ENCODE assay signal across 40 cellular contexts in genomic region chr17:78469443-78469842, GRCh38.
"Had no signal": no experiment of that assay in that cellular context is flagged by ENCODE, and none has a peak within 500 bp of the region (broad histone marks: within the 10 kb centered on the region; RNA-seq: fewer than 3 reads in every experiment).

No MANE protein-coding gene starts in this region.

- H3K36me3 Mint-ChIP-seq: activated naive CD4-positive, alpha-beta T cell treated with anti-CD3 and anti-CD28 coated beads, Interleukin-2, amount 10 ng/mL, durations not matched to agents 7 days and 5 days; activated naive CD4-positive, alpha-beta T cell treated with anti-CD3 and anti-CD28 coated beads, Interleukin-2, amount 50 U/mL, for 24 hours; activated naive CD4-positive, alpha-beta T cell treated with anti-CD3 and anti-CD28 coated beads, Interleukin-2, amount 50 U/mL, for 72 hours; activated naive CD8-positive, alpha-beta T cell; activated naive CD8-positive, alpha-beta T cell treated with anti-CD3 and anti-CD28 coated beads for 36 hours; activated naive CD8-positive, alpha-beta T cell treated with anti-CD3 and anti-CD28 coated beads, Interleukin-2, amount 10 ng/mL, durations not matched to agents 7 days and 5 days; brain had no signal

- H3K4me3 Mint-ChIP-seq: activated naive CD4-positive, alpha-beta T cell treated with anti-CD3 and anti-CD28 coated beads for 36 hours; activated naive CD4-positive, alpha-beta T cell treated with anti-CD3 and anti-CD28 coated beads, Interleukin-2, amount 10 ng/mL, durations not matched to agents 7 days and 5 days; activated naive CD4-positive, alpha-beta T cell treated with anti-CD3 and anti-CD28 coated beads, Interleukin-2, amount 50 U/mL, for 24 hours; activated naive CD8-positive, alpha-beta T cell; activated naive CD8-positive, alpha-beta T cell treated with anti-CD3 and anti-CD28 coated beads for 36 hours; activated naive CD8-positive, alpha-beta T cell treated with anti-CD3 and anti-CD28 coated beads, Interleukin-2, amount 10 ng/mL, durations not matched to agents 7 days and 5 days; activated naive CD8-positive, alpha-beta T cell treated with anti-CD3 and anti-CD28 coated beads, Interleukin-2, amount 50 U/mL, for 24 hours; activated T-cell treated with anti-CD3 and anti-CD28 coated beads, Interleukin-2, amount 50 U/mL, for 24 hours; activated T-cell treated with anti-CD3 and anti-CD28 coated beads, Interleukin-2, amount 50 U/mL, for 4 hours; activated T-cell treated with anti-CD3 and anti-CD28 coated beads, Interleukin-2, amount 50 U/mL, for 72 hours; activated T-helper 1 cell treated with anti-CD3 and anti-CD28 coated beads, Interleukin-12 subunit alpha, Interleukin-12 subunit beta, Interleukin-2, Interleukin-4 antibody, amounts not matched to agents 30 ng/mL and 10 ng/mL and 1 ng/mL, durations not matched to agents 14 hours and 24 hours and 36 hours; activated T-helper 17 cell treated with anti-CD3 and anti-CD28 coated beads, Interleukin-2, amount 50 U/mL, for 72 hours; brain; central memory CD8-positive, alpha-beta T cell had no signal

- H3K27me3 Mint-ChIP-seq: activated naive CD4-positive, alpha-beta T cell treated with anti-CD3 and anti-CD28 coated beads, Interleukin-2, amount 50 U/mL, for 24 hours; activated naive CD8-positive, alpha-beta T cell; activated T-helper 17 cell treated with anti-CD3 and anti-CD28 coated beads, Interleukin-2, amount 50 U/mL, for 72 hours; central memory CD8-positive, alpha-beta T cell had no signal

- H3K9me3 Mint-ChIP-seq: activated naive CD4-positive, alpha-beta T cell treated with anti-CD3 and anti-CD28 coated beads for 36 hours; activated naive CD4-positive, alpha-beta T cell treated with anti-CD3 and anti-CD28 coated beads, Interleukin-2, amount 10 ng/mL, durations not matched to agents 7 days and 5 days; activated naive CD4-positive, alpha-beta T cell treated with anti-CD3 and anti-CD28 coated beads, Interleukin-2, amount 50 U/mL, for 24 hours; activated naive CD4-positive, alpha-beta T cell treated with anti-CD3 and anti-CD28 coated beads, Interleukin-2, amount 50 U/mL, for 72 hours; activated naive CD8-positive, alpha-beta T cell treated with anti-CD3 and anti-CD28 coated beads for 36 hours; activated naive CD8-positive, alpha-beta T cell treated with anti-CD3 and anti-CD28 coated beads, Interleukin-2, amount 10 ng/mL, durations not matched to agents 7 days and 5 days; activated naive CD8-positive, alpha-beta T cell treated with anti-CD3 and anti-CD28 coated beads, Interleukin-2, amount 50 U/mL, for 24 hours; activated T-cell treated with anti-CD3 and anti-CD28 coated beads, Interleukin-2, amount 50 U/mL, for 4 hours; activated T-cell treated with anti-CD3 and anti-CD28 coated beads, Interleukin-2, amount 50 U/mL, for 72 hours; activated T-helper 1 cell treated with anti-CD3 and anti-CD28 coated beads, Interleukin-12 subunit alpha, Interleukin-12 subunit beta, Interleukin-2, Interleukin-4 antibody, amounts not matched to agents 30 ng/mL and 10 ng/mL and 1 ng/mL, durations not matched to agents 14 hours and 24 hours and 36 hours; activated T-helper 17 cell treated with anti-CD3 and anti-CD28 coated beads, Interleukin-2, amount 50 U/mL, for 72 hours; activated T-helper 2 cell treated with anti-CD3 and anti-CD28 coated beads, Interferon-gamma antibody, Interleukin-2, Interleukin-4, amounts not matched to agents 10 μg/mL and 5 μg/mL and 100 μg/mL, durations not matched to agents 14 hours and 24 hours and 36 hours; central memory CD8-positive, alpha-beta T cell had no signal

- H3K9me3 ChIP-seq: adrenal gland, body of pancreas, breast epithelium had no signal

- FAIRE-seq: astrocyte, bronchial epithelial cell had no signal

- DNase-seq: activated effector memory CD4-positive, alpha-beta T cell treated with anti-CD3 and anti-CD28 coated beads, Interleukin-2, amount 50 U/mL, for 16 hours; activated effector memory CD4-positive, alpha-beta T cell treated with Interleukin-2 at 50 U/mL for 16 hours; activated gamma-delta T cell; activated gamma-delta T cell treated with Interleukin-2 at 50 U/mL for 16 hours; activated naive CD4-positive, alpha-beta T cell; activated naive CD4-positive, alpha-beta T cell treated with anti-CD3 and anti-CD28 coated beads for 36 hours; activated naive CD4-positive, alpha-beta T cell treated with anti-CD3 and anti-CD28 coated beads, Interleukin-2, amount 10 ng/mL, durations not matched to agents 7 days and 5 days; activated naive CD4-positive, alpha-beta T cell treated with anti-CD3 and anti-CD28 coated beads, Interleukin-2, amount 50 U/mL, for 16 hours; activated naive CD4-positive, alpha-beta T cell treated with Interleukin-2 at 50 U/mL for 16 hours; activated naive CD8-positive, alpha-beta T cell treated with anti-CD3 and anti-CD28 coated beads for 36 hours; activated naive CD8-positive, alpha-beta T cell treated with anti-CD3 and anti-CD28 coated beads, Interleukin-2, amount 10 ng/mL, durations not matched to agents 7 days and 5 days; activated naive CD8-positive, alpha-beta T cell treated with anti-CD3 and anti-CD28 coated beads, Interleukin-2, amount 50 U/mL, for 24 hours; activated T-cell treated with anti-CD3 and anti-CD28 coated beads, Interleukin-2, amount 50 U/mL, for 1 hour; activated T-cell treated with anti-CD3 and anti-CD28 coated beads, Interleukin-2, amount 50 U/mL, for 24 hours; activated T-cell treated with anti-CD3 and anti-CD28 coated beads, Interleukin-2, amount 50 U/mL, for 4 hours; activated T-cell treated with anti-CD3 and anti-CD28 coated beads, Interleukin-2, amount 50 U/mL, for 48 hours; activated T-cell treated with anti-CD3 and anti-CD28 coated beads, Interleukin-2, amount 50 U/mL, for 72 hours; adrenal gland; amniotic stem cell; amygdala; anterior cingulate cortex; aorta; brain microvascular endothelial cell; caudate nucleus; central memory CD4-positive, alpha-beta T cell; cerebellar nuclear complex had no signal

- H3K36me3 ChIP-seq: adrenal gland, ascending aorta, brain microvascular endothelial cell, breast epithelium, cardiac muscle cell had no signal

- H3K27ac Mint-ChIP-seq: activated naive CD4-positive, alpha-beta T cell treated with anti-CD3 and anti-CD28 coated beads for 36 hours; activated naive CD4-positive, alpha-beta T cell treated with anti-CD3 and anti-CD28 coated beads, Interleukin-2, amount 50 U/mL, for 24 hours; activated naive CD4-positive, alpha-beta T cell treated with anti-CD3 and anti-CD28 coated beads, Interleukin-2, amount 50 U/mL, for 72 hours; activated naive CD8-positive, alpha-beta T cell; activated naive CD8-positive, alpha-beta T cell treated with anti-CD3 and anti-CD28 coated beads for 36 hours; activated naive CD8-positive, alpha-beta T cell treated with anti-CD3 and anti-CD28 coated beads, Interleukin-2, amount 10 ng/mL, durations not matched to agents 7 days and 5 days; activated naive CD8-positive, alpha-beta T cell treated with anti-CD3 and anti-CD28 coated beads, Interleukin-2, amount 50 U/mL, for 24 hours; activated T-cell treated with anti-CD3 and anti-CD28 coated beads, Interleukin-2, amount 50 U/mL, for 24 hours; activated T-cell treated with anti-CD3 and anti-CD28 coated beads, Interleukin-2, amount 50 U/mL, for 72 hours; activated T-helper 1 cell treated with anti-CD3 and anti-CD28 coated beads, Interleukin-12 subunit alpha, Interleukin-12 subunit beta, Interleukin-2, Interleukin-4 antibody, amounts not matched to agents 30 ng/mL and 10 ng/mL and 1 ng/mL, durations not matched to agents 14 hours and 24 hours and 36 hours; activated T-helper 17 cell treated with anti-CD3 and anti-CD28 coated beads, Interleukin-2, amount 50 U/mL, for 72 hours; activated T-helper 2 cell treated with anti-CD3 and anti-CD28 coated beads, Interferon-gamma antibody, Interleukin-2, Interleukin-4, amounts not matched to agents 10 μg/mL and 5 μg/mL and 100 μg/mL, durations not matched to agents 14 hours and 24 hours and 36 hours; brain had no signal

- H3K27ac ChIP-seq: adrenal gland, ascending aorta, body of pancreas, brain microvascular endothelial cell, breast epithelium, cardiac muscle cell had no signal

- H3K4me3 ChIP-seq: adrenal gland, ascending aorta, body of pancreas, breast epithelium, cardiac muscle cell had no signal

- H3K4me1 Mint-ChIP-seq: activated naive CD4-positive, alpha-beta T cell treated with anti-CD3 and anti-CD28 coated beads, Interleukin-2, amount 50 U/mL, for 24 hours; activated naive CD8-positive, alpha-beta T cell treated with anti-CD3 and anti-CD28 coated beads for 36 hours; activated T-helper 17 cell treated with anti-CD3 and anti-CD28 coated beads, Interleukin-2, amount 50 U/mL, for 72 hours; brain had no signal

- ATAC-seq: activated naive CD4-positive, alpha-beta T cell treated with anti-CD3 and anti-CD28 coated beads, Interleukin-2, amount 50 U/mL, for 72 hours; activated naive CD8-positive, alpha-beta T cell treated with anti-CD3 and anti-CD28 coated beads, Interleukin-2, amount 50 U/mL, for 24 hours; activated T-cell treated with anti-CD3 and anti-CD28 coated beads, Interleukin-2, amount 50 U/mL, for 4 hours; activated T-cell treated with anti-CD3 and anti-CD28 coated beads, Interleukin-2, amount 50 U/mL, for 72 hours; activated T-helper 17 cell treated with anti-CD3 and anti-CD28 coated beads, Interleukin-2, amount 50 U/mL, for 72 hours; body of pancreas had no signal

- H3K27me3 ChIP-seq: adrenal gland, ascending aorta, body of pancreas, breast epithelium, cardiac muscle cell had no signal

- H3K4me1 ChIP-seq: adrenal gland, ascending aorta, body of pancreas, breast epithelium had no signal
